Comparison of ENCODE assay signal across 36 cellular contexts in genomic region chr12:102029148-102029547, GRCh38.
"Had no signal": no experiment of that assay in that cellular context is flagged by ENCODE, and none has a peak within 500 bp of the region (broad histone marks: within the 10 kb centered on the region; RNA-seq: fewer than 3 reads in every experiment).

No MANE protein-coding gene starts in this region.

- H3K9me3 ChIP-seq: body of pancreas, breast epithelium, Peyer's patch had no signal

- H3K27ac ChIP-seq: body of pancreas, breast epithelium, Peyer's patch, RWPE1, VCaP had no signal

- H3K27me3 ChIP-seq: body of pancreas, breast epithelium, Peyer's patch had no signal

- H3K9me3 Mint-ChIP-seq: activated B cell treated with CpG ODN at 0.5 μM for 24 hours; activated CD4-positive, alpha-beta memory T cell treated with anti-CD3 and anti-CD28 coated beads for 36 hours; activated naive CD4-positive, alpha-beta T cell treated with anti-CD3 and anti-CD28 coated beads for 36 hours; activated naive CD8-positive, alpha-beta T cell treated with anti-CD3 and anti-CD28 coated beads, Interleukin-2, amount 50 U/mL, for 24 hours; activated T-cell treated with anti-CD3 and anti-CD28 coated beads, Interleukin-2, amount 50 U/mL, for 4 hours; activated T-helper 1 cell treated with anti-CD3 and anti-CD28 coated beads, Interleukin-12 subunit alpha, Interleukin-12 subunit beta, Interleukin-2, Interleukin-4 antibody, amounts not matched to agents 30 ng/mL and 10 ng/mL and 1 ng/mL, durations not matched to agents 14 hours and 24 hours and 36 hours had no signal

- ATAC-seq: activated naive CD8-positive, alpha-beta T cell treated with anti-CD3 and anti-CD28 coated beads, Interleukin-2, amount 50 U/mL, for 24 hours; activated T-cell treated with anti-CD3 and anti-CD28 coated beads, Interleukin-2, amount 50 U/mL, for 4 hours; body of pancreas; K562; PC-3; Right ventricle myocardium inferior had no signal

- DNase-seq: activated B cell treated with CpG ODN at 0.5 μM for 24 hours; activated CD4-positive, alpha-beta memory T cell treated with anti-CD3 and anti-CD28 coated beads for 36 hours; activated CD4-positive, alpha-beta T cell treated with anti-CD3 and anti-CD28 coated beads for 4 hours; activated CD4-positive, alpha-beta T cell treated with anti-CD3 and anti-CD28 coated beads, Interleukin-2, amount 50 U/mL, for 1 hour; activated CD4-positive, CD25-positive, alpha-beta regulatory T cell treated with anti-CD3 and anti-CD28 coated beads, Interleukin-2, amount 50 U/mL, for 72 hours; activated CD8-positive, alpha-beta memory T cell treated with anti-CD3 and anti-CD28 coated beads, Interleukin-2, amount 50 U/mL, for 4 hours; activated gamma-delta T cell treated with Interleukin-2 at 50 U/mL for 16 hours; activated naive CD4-positive, alpha-beta T cell treated with anti-CD3 and anti-CD28 coated beads for 36 hours; activated naive CD8-positive, alpha-beta T cell treated with anti-CD3 and anti-CD28 coated beads, Interleukin-2, amount 50 U/mL, for 24 hours; activated T-cell treated with anti-CD3 and anti-CD28 coated beads for 4 hours; activated T-cell treated with anti-CD3 and anti-CD28 coated beads, Interleukin-2, amount 50 U/mL, for 4 hours; amniotic stem cell; aorta; body of pancreas; NCI-H1105; NCI-H1417 treated with DMSO at 0.1 percent for 48 hours; NCI-H1930; NCI-H2081 treated with DMSO at 0.1 percent for 48 hours; NCI-H345; NCI-H510A; NCI-H526; NCI-H748 treated with DMSO at 0.1 percent for 48 hours; NK-92 treated with Interleukin-12 subunit alpha and Interleukin-12 subunit beta, amount 100 ng/mL, for 24 hours; PC-3; Peyer's patch; SW 1271; T-helper 1 cell; T-helper 2 cell; T-helper 9 cell had no signal

- H3K4me1 ChIP-seq: body of pancreas, breast epithelium, Peyer's patch had no signal

- H3K36me3 ChIP-seq: breast epithelium, Peyer's patch had no signal

- H3K27ac Mint-ChIP-seq: activated B cell treated with CpG ODN at 0.5 μM for 24 hours; activated CD4-positive, alpha-beta memory T cell treated with anti-CD3 and anti-CD28 coated beads for 36 hours; activated naive CD4-positive, alpha-beta T cell treated with anti-CD3 and anti-CD28 coated beads for 36 hours; activated naive CD8-positive, alpha-beta T cell; activated naive CD8-positive, alpha-beta T cell treated with anti-CD3 and anti-CD28 coated beads, Interleukin-2, amount 50 U/mL, for 24 hours; activated T-helper 1 cell treated with anti-CD3 and anti-CD28 coated beads, Interleukin-12 subunit alpha, Interleukin-12 subunit beta, Interleukin-2, Interleukin-4 antibody, amounts not matched to agents 30 ng/mL and 10 ng/mL and 1 ng/mL, durations not matched to agents 14 hours and 24 hours and 36 hours had no signal

- H3K4me3 ChIP-seq: body of pancreas, breast epithelium, K562, Peyer's patch had no signal
